9 cellular contexts compared by ENCODE assay signal in genomic region chr12:219891-220352, GRCh38. TPM values are rescaled to one million over a fixed set of nuclear protein-coding genes. Genes with fewer than 3 reads are reported as not detected.
DNase-seq lines count a peak whose midpoint lies in the region; ATAC-seq, FAIRE-seq and TF ChIP-seq lines count a peak whose summit lies in the region.
"Had no signal": no experiment of that assay in that cellular context is flagged by ENCODE, and none has a peak within 500 bp of the region (broad histone marks: within the 10 kb centered on the region; RNA-seq: fewer than 3 reads in every experiment).

No MANE protein-coding gene starts in this region.

- no peak for TF ChIP-seq POLR2A in body of pancreas (IDR thresholded peaks at IDR 0.05)

- H3K36me3 ChIP-seq in body of pancreas (replicated peaks in 1 of 2; ENCODE audit: insufficient read depth in 1 of 2, low read depth in 2 of 2) (no peaks in the 10 kb centered on the region), kidney (ENCODE audit: control insufficient read depth in 1 of 2, insufficient read depth in 2 of 2, low read length in 2 of 2) (peaks cover 6 to 17% of the 10 kb centered on the region in 2 donors)

- TF ChIP-seq CTCF in C4-2B (conservative IDR thresholded peaks at IDR 0.05) (peak; percentile 89), body of pancreas (IDR thresholded peaks at IDR 0.05) (peak; percentile 55 to 92 (median 74)), kidney (IDR thresholded peaks at IDR 0.05; ENCODE audit: borderline replicate concordance, extremely low read depth, insufficient read depth) (peak; percentile 85)

- H3K4me1 ChIP-seq in body of pancreas (no peaks in the 10 kb centered on the region), kidney (ENCODE audit: control insufficient read depth in 1 of 2, insufficient read depth in 1 of 2, low read depth in 1 of 2, low read length in 2 of 2) (peaks cover 3 to 5% of the 10 kb centered on the region in 2 donors)

- H3K9me3 ChIP-seq in body of pancreas = no peaks in the 10 kb centered on the region
- no peaks in the 10 kb centered on the region for H3K9me3 ChIP-seq in kidney (ENCODE audit: control insufficient read depth in 1 of 2, low read length in 2 of 2)

- FAIRE-seq in kidney (lab: Jason Lieb, UNC) = no peak

- intact Hi-C loops in body of pancreas (cut with DNase I) (no loop called here), kidney (cut with DNase I) (no loop called here)

- H3K4me3 ChIP-seq in body of pancreas (no peak overlapping the region), kidney (ENCODE audit: low read length in 2 of 2) (no peak overlapping the region)

- no peak overlapping the region for H3K9ac ChIP-seq in kidney (ENCODE audit: low read length in 2 of 2)

- 10 to 50% methylated on average over 1 to 17 of the region's 17 CpGs for WGBS in body of pancreas, 2 donors

- DNase-seq in NAMALWA (ENCODE audit: low spot score) = peak; percentile 78
- peak; percentile 86 for DNase-seq in SW480 (ENCODE audit: low spot score)
- peak; percentile 64 to 89 (median 80) for DNase-seq in body of pancreas
- peak; percentile 93 for DNase-seq in kidney
- peak; percentile 46 for DNase-seq in stimulated activated CD4-positive, alpha-beta T cell treated with anti-CD3 and anti-CD28 coated beads, Interleukin-4, amount 100 ng/mL, for 1 hour
- DNase-seq in mesenteric fat pad (ENCODE audit: low spot score) = no peak

- ATAC-seq in GM19452 (IDR thresholded peaks at IDR 0.05; ENCODE audit: unreplicated experiment) (peak; percentile 58), body of pancreas (peak; percentile 90)

- H3K27ac ChIP-seq in C4-2B (no peak overlapping the region), body of pancreas (no peak overlapping the region), kidney (ENCODE audit: low read depth in 2 of 2, low read length in 2 of 2) (no peak overlapping the region)

- no peaks in the 10 kb centered on the region for H3K27me3 ChIP-seq in body of pancreas

RNA-seq across cellular contexts. Expression of gene SLC6A12, which starts 6.0 kb away (rescaled TPM):
- total RNA-seq in body of pancreas (1 to 10 TPM in 1 of 2 donors, under 1 TPM in 1; 0.33 to 6.7 TPM), kidney (130 TPM), mesenteric fat pad (3.4 TPM)
- 45.6 TPM for polyA plus RNA-seq in kidney (ENCODE audit: insufficient read depth, low read depth, low replicate concordance)
- polyA plus RNA-seq: IgD-negative memory B cell had no signal

RNA-seq across cellular contexts. Expression of gene SLC6A13, which starts 42.7 kb away (rescaled TPM):
- total RNA-seq in body of pancreas = not detected
- total RNA-seq in kidney = 22.8 TPM
- polyA plus RNA-seq in kidney (ENCODE audit: insufficient read depth, low read depth, low replicate concordance) = 161 TPM
- not detected for total RNA-seq in mesenteric fat pad
- polyA plus RNA-seq: IgD-negative memory B cell had no signal

Comparison
In these comparisons a context has a peak if more than half of its experiments do, and no peak if none do; other contexts are left out.
1. RNA of gene SLC6A12, which starts 6.0 kb away (total RNA-seq): 130 TPM in kidney (single experiment); 0.33 to 6.7 TPM in body of pancreas and 3.4 TPM in mesenteric fat pad (single experiment); every median in the first group is over 10 times any median in the second.
2. RNA of gene SLC6A13, which starts 42.7 kb away (total RNA-seq): 22.8 TPM in kidney (single experiment); not detected in mesenteric fat pad (single experiment) and not detected in body of pancreas; every median in the first group is over 10 times any median in the second.
3. Peak in every context shown above with its lines, with median percentiles within 50 percentile points of each other: CTCF ChIP-seq.